ENCODE assay signal across 8 cellular contexts in the genomic region with DNA sequence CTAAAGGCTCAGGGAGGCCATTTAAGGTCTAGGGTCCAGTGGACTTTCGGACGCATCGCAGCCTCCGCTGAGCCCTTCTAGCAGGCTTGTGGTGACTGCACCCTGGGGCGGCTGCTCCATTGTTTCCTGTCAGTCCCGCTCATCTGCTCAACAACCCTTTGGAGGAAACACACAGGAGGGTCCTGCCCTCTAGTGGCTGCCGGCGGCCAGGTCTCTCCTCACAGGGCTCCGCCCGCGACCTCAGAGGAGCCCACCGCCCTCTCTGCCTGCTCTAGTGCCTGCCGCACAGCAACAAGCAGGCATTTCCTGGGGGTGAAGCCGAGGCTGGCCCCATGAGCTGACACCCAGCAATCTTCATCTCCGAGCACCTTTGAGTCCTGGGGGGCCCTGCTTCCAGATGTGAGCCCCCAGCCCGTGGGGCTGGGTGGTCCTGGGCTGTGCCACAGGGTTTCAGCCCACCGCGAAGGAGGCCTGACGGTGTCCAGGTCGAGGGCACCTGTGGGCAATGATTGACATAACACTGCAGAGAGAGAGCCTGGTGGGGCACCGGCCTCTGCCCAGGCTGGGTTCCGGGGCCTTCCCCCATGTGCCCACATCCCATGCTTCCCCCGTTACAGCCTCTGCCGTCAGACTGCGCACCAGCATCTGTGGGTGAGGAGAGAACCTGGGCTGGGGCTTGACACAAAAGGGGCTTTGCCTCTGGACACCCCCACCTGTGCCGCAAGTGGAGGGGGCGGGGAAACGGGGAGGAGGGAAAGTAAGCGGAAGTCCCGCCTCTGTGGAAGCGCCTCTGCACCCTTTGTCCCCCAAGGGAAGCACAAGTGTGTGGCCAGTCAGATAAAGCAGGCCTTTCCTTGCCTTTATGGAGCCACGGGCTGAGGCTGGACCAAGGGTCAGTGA. TPM values are rescaled to one million over a fixed set of nuclear protein-coding genes. Genes with fewer than 3 reads are reported as not detected.
DNase-seq lines count a peak whose midpoint lies in the region; ATAC-seq and TF ChIP-seq lines count a peak whose summit lies in the region.

No MANE protein-coding gene starts in this region.

- BruUV-seq in PC-9 (replicated peaks; lab: Mats Ljungman, UMichigan): no TSS peak

- H3K27ac Mint-ChIP-seq in natural killer cell treated with Interleukin-12 subunit alpha and Interleukin-12 subunit beta and Interleukin-15 and Interleukin-18, amount 100 ng/mL, for 72 hours: peak overlapping the region; percentile 91 to 92
- H3K27ac Mint-ChIP-seq in stimulated activated naive B cell treated with anti-CD40 and anti-IgM and Interleukin-4, amounts not matched to agents 10 μg/mL and 1 μg/mL and 100 μg/mL, for 72 hours: peak overlapping the region; percentile 97

- CTCF ChIA-PET in PC-9 (lab: Charles Lee): no interaction called here

- H3K36me3 Mint-ChIP-seq in activated T-cell treated with anti-CD3 and anti-CD28 coated beads, Interleukin-2, amount 50 U/mL, for 4 hours (ENCODE audit: insufficient read depth): no peaks in the 10 kb centered on the region
- H3K36me3 Mint-ChIP-seq in natural killer cell treated with Interleukin-12 subunit alpha and Interleukin-12 subunit beta and Interleukin-15 and Interleukin-18, amount 100 ng/mL, for 72 hours: no peaks in the 10 kb centered on the region
- H3K36me3 Mint-ChIP-seq in stimulated activated naive B cell treated with anti-CD40 and anti-IgM and Interleukin-4, amounts not matched to agents 10 μg/mL and 1 μg/mL and 100 μg/mL, for 72 hours: peaks cover 0 to 10% of the 10 kb centered on the region in 2 donors

- no peaks in the 10 kb centered on the region for H3K27me3 Mint-ChIP-seq in activated T-cell treated with anti-CD3 and anti-CD28 coated beads, Interleukin-2, amount 50 U/mL, for 4 hours (ENCODE audit: low read depth)
- no peaks in the 10 kb centered on the region for H3K27me3 Mint-ChIP-seq in natural killer cell treated with Interleukin-12 subunit alpha and Interleukin-12 subunit beta and Interleukin-15 and Interleukin-18, amount 100 ng/mL, for 72 hours
- no peaks in the 10 kb centered on the region for H3K27me3 Mint-ChIP-seq in stimulated activated naive B cell treated with anti-CD40 and anti-IgM and Interleukin-4, amounts not matched to agents 10 μg/mL and 1 μg/mL and 100 μg/mL, for 72 hours

- POLR2A ChIA-PET in PC-9 (lab: Charles Lee; ENCODE audit: unreplicated experiment): no interaction called here

- H3K79me2 ChIP-seq in PC-9 (ENCODE audit: low read depth): no peaks in the 10 kb centered on the region

- H4K20me1 ChIP-seq in PC-9 (ENCODE audit: insufficient read depth): no peaks in the 10 kb centered on the region

- intact Hi-C loops in PC-9 (cut with micrococcal nuclease; ENCODE audit: unreplicated experiment): loop anchor here (1.0 to 5.0 kb wide), 3 partner anchors 222 to 646 kb away; no protein-coding TSS in a partner anchor

- H3K4me1 ChIP-seq in PC-9 (replicated peaks; ENCODE audit: insufficient read depth): 0 out of 2 replicates have a peak, but pooled peaks cover 3% of the 10 kb centered on the region

- no peaks in the 10 kb centered on the region for H3K36me3 ChIP-seq in PC-9 (ENCODE audit: low read depth)

- peak overlapping the region; percentile 76 for H3K4me2 ChIP-seq in PC-9

- H3K4me3 Mint-ChIP-seq in activated T-cell treated with anti-CD3 and anti-CD28 coated beads, Interleukin-2, amount 50 U/mL, for 4 hours: peak overlapping the region; percentile 87
- H3K4me3 Mint-ChIP-seq in natural killer cell treated with Interleukin-12 subunit alpha and Interleukin-12 subunit beta and Interleukin-15 and Interleukin-18, amount 100 ng/mL, for 72 hours: peak overlapping the region; percentile 95
- H3K4me3 Mint-ChIP-seq in stimulated activated naive B cell treated with anti-CD40 and anti-IgM and Interleukin-4, amounts not matched to agents 10 μg/mL and 1 μg/mL and 100 μg/mL, for 72 hours: peak overlapping the region; percentile 93 to 95

- H3K9me2 ChIP-seq in PC-9 (ENCODE audit: insufficient read depth): no peaks in the 10 kb centered on the region

- H3K4me1 Mint-ChIP-seq in activated T-cell treated with anti-CD3 and anti-CD28 coated beads, Interleukin-2, amount 50 U/mL, for 4 hours (ENCODE audit: low read depth): peaks cover 13% of the 10 kb centered on the region
- peaks cover 12 to 15% of the 10 kb centered on the region in 2 donors for H3K4me1 Mint-ChIP-seq in natural killer cell treated with Interleukin-12 subunit alpha and Interleukin-12 subunit beta and Interleukin-15 and Interleukin-18, amount 100 ng/mL, for 72 hours (ENCODE audit: low read depth in 2 of 2)
- peaks cover 15 to 22% of the 10 kb centered on the region in 2 donors for H3K4me1 Mint-ChIP-seq in stimulated activated naive B cell treated with anti-CD40 and anti-IgM and Interleukin-4, amounts not matched to agents 10 μg/mL and 1 μg/mL and 100 μg/mL, for 72 hours

- no peaks in the 10 kb centered on the region for H3K27me3 ChIP-seq in PC-9 (ENCODE audit: insufficient read depth, low read depth)

- H3K4me3 ChIP-seq in PC-9 (peak overlapping the region; percentile 46; the same call in 1 of the 2 replicates), fibroblast of mammary gland (ENCODE audit: control insufficient read depth, low read depth, low read length) (peak overlapping the region; percentile 55)

- ATAC-seq in GM21381 (IDR thresholded peaks at IDR 0.05; ENCODE audit: unreplicated experiment): peak; percentile 87
- ATAC-seq in activated T-cell treated with anti-CD3 and anti-CD28 coated beads, Interleukin-2, amount 50 U/mL, for 4 hours: peak; percentile 97
- peak; percentile 92 to 94 for ATAC-seq in natural killer cell treated with Interleukin-12 subunit alpha and Interleukin-12 subunit beta and Interleukin-15 and Interleukin-18, amount 100 ng/mL, for 72 hours
- peak; percentile 93 to 95 for ATAC-seq in stimulated activated naive B cell treated with anti-CD40 and anti-IgM and Interleukin-4, amounts not matched to agents 10 μg/mL and 1 μg/mL and 100 μg/mL, for 72 hours (replicated peaks)

- H3K9me3 Mint-ChIP-seq in activated T-cell treated with anti-CD3 and anti-CD28 coated beads, Interleukin-2, amount 50 U/mL, for 4 hours: no peaks in the 10 kb centered on the region
- H3K9me3 Mint-ChIP-seq in natural killer cell treated with Interleukin-12 subunit alpha and Interleukin-12 subunit beta and Interleukin-15 and Interleukin-18, amount 100 ng/mL, for 72 hours: no peaks in the 10 kb centered on the region
- no peaks in the 10 kb centered on the region for H3K9me3 Mint-ChIP-seq in stimulated activated naive B cell treated with anti-CD40 and anti-IgM and Interleukin-4, amounts not matched to agents 10 μg/mL and 1 μg/mL and 100 μg/mL, for 72 hours

- H3K9me3 ChIP-seq in PC-9 (ENCODE audit: insufficient read depth, low read depth): no peaks in the 10 kb centered on the region

- peak overlapping the region; percentile 61 for H2AFZ ChIP-seq in PC-9

- TF ChIP-seq CTCF in PC-9 (conservative IDR thresholded peaks at IDR 0.05) (peak; percentile 86), fibroblast of mammary gland (conservative IDR thresholded peaks at IDR 0.05; ENCODE audit: control insufficient read depth, insufficient read depth, low read depth, low read length) (peak; percentile 86)

- H3K27ac ChIP-seq in PC-9: no peak overlapping the region

- DNase-seq in DMS 273 (lab: John Stamatoyannopoulos, UW; ENCODE audit: unreplicated experiment): peak; percentile 85
- peak in 73 of 76 experiments; percentile 12 to 86 (median 68) for DNase-seq in HUDEP-2 (lab: John Stamatoyannopoulos, UW; ENCODE audit: unreplicated experiment in 76 of 76)
- peak; percentile 58 to 80 for DNase-seq in PC-9
- peak; percentile 84 for DNase-seq in activated T-cell treated with anti-CD3 and anti-CD28 coated beads, Interleukin-2, amount 50 U/mL, for 4 hours
- peak; percentile 76 for DNase-seq in fibroblast of mammary gland (ENCODE audit: low read depth)
- DNase-seq in natural killer cell treated with Interleukin-12 subunit alpha and Interleukin-12 subunit beta and Interleukin-15 and Interleukin-18, amount 100 ng/mL, for 72 hours (ENCODE audit: low spot score): peak; percentile 87
- peak; percentile 80 for DNase-seq in stimulated activated naive B cell treated with anti-CD40 and anti-IgM and Interleukin-4, amounts not matched to agents 10 μg/mL and 1 μg/mL and 100 μg/mL, for 72 hours

- H3F3A ChIP-seq in PC-9 (ENCODE audit: insufficient read depth, low read depth): no peaks in the 10 kb centered on the region

RNA-seq across cellular contexts. Expression of gene SFMBT1, which starts 27.0 kb away (rescaled TPM):
- 14.3 and 15.2 TPM in 2 replicates for total RNA-seq in PC-9 (2021)
- total RNA-seq in activated T-cell treated with anti-CD3 and anti-CD28 coated beads, Interleukin-2, amount 50 U/mL, for 4 hours: 10 to 100 TPM; 16.8 to 25.2 (median 20.0) TPM
- 10 to 100 TPM; 20.0 to 25.5 TPM for total RNA-seq in natural killer cell treated with Interleukin-12 subunit alpha and Interleukin-12 subunit beta and Interleukin-15 and Interleukin-18, amount 100 ng/mL, for 72 hours

RNA-seq across cellular contexts. Expression of gene RFT1, which starts 57.3 kb away (rescaled TPM):
- total RNA-seq in PC-9 (2021): 30.8 and 31.0 TPM in 2 replicates
- total RNA-seq in activated T-cell treated with anti-CD3 and anti-CD28 coated beads, Interleukin-2, amount 50 U/mL, for 4 hours: 10 to 100 TPM; 43.6 to 45.1 (median 44.3) TPM
- total RNA-seq in natural killer cell treated with Interleukin-12 subunit alpha and Interleukin-12 subunit beta and Interleukin-15 and Interleukin-18, amount 100 ng/mL, for 72 hours: 10 to 100 TPM; 33.1 to 51.6 TPM
